ENCODE assay signal across 27 cellular contexts in the genomic region with DNA sequence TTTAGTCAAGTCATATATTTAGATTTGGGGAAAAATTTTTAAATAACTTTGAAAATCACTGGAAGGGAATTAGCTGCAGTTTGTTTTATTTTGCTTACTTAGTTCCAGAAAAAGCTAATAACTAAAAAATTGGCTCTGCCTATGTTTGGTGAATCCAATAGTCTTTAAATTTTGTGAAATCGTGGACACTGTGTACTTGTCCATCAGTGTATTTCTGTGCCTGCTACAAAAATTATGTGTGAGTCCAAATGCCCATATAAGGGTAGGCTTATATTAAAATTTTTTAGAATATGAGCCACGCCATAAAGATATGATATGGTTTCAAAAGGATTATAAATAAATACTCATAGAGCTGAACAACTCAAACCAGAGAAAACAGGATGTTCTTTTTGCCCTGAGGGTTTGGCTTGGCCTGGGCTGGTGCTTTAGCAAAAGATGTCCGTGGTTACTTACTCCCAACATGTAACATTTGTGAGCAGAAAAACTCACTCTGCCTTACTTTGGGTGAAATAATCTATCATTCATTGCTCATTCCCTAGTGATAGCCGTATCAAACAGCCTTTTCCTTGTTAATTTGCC.
DNase-seq lines count a peak whose midpoint lies in the region; ATAC-seq, FAIRE-seq and TF ChIP-seq lines count a peak whose summit lies in the region.
"Had no signal": no experiment of that assay in that cellular context is flagged by ENCODE, and none has a peak within 500 bp of the region (broad histone marks: within the 10 kb centered on the region; RNA-seq: fewer than 3 reads in every experiment).

No MANE protein-coding gene starts in this region.

- no peak overlapping the region for H3K4me2 ChIP-seq in hepatocyte
- H3K4me2 ChIP-seq: A549 had no signal

- H4K20me1 ChIP-seq in hepatocyte (ENCODE audit: insufficient read depth, poor library complexity, severe bottlenecking) = no peaks in the 10 kb centered on the region

- H3K4me1 ChIP-seq in RWPE2 (ENCODE audit: insufficient read depth, poor library complexity, severe bottlenecking) (no peaks in the 10 kb centered on the region), hepatocyte (ENCODE audit: insufficient read depth) (no peaks in the 10 kb centered on the region), vagina (no peaks in the 10 kb centered on the region)
- H3K4me1 ChIP-seq: A549, Caco-2 had no signal

- no peak overlapping the region for H3K4me3 ChIP-seq in RWPE2 (ENCODE audit: severe bottlenecking)
- no peak overlapping the region for H3K4me3 ChIP-seq in hepatocyte
- no peak overlapping the region for H3K4me3 ChIP-seq in vagina
- H3K4me3 ChIP-seq: A549, GM12878, SJCRH30 had no signal

- DNase-seq in HTR-8/SVneo (ENCODE audit: insufficient read length, low spot score) = no peak
- no peak for DNase-seq in RWPE2 (ENCODE audit: low spot score)
- DNase-seq in hepatocyte (ENCODE audit: low spot score) = no peak
- no peak for DNase-seq in vagina (ENCODE audit: extremely low spot score in 2 of 2)
- DNase-seq in posterior vena cava (ENCODE audit: low spot score) = no peak
- DNase-seq in erythroblast (lab: John Stamatoyannopoulos, UW) = no peak
- DNase-seq: C1 segment of cervical spinal cord; Caco-2; CD8-positive, alpha-beta T cell; GDM1; HCEC 1CT; IMR-90; KG1; NCI-H1092; NCI-H1417 treated with DMSO at 0.1 percent for 48 hours; NCI-H1694 treated with DMSO at 0.1 percent for 48 hours; NCI-H2081; NCI-H2227 treated with DMSO at 0.1 percent for 48 hours; NCI-H526 treated with DMSO at 0.1 percent for 48 hours; OCI-M1 had no signal

- intact Hi-C loops in vagina (cut with DNase I) = no loop called here
- intact Hi-C loops in posterior vena cava (cut with DNase I) = no loop called here

- 70% methylated on average over 4 of the region's 4 CpGs for WGBS in hepatocyte (ENCODE audit: low lambda C conversion rate, missing lambda C conversion rate)

- no peak for TF ChIP-seq CTCF in RWPE2 (IDR thresholded peaks at IDR 0.05; ENCODE audit: poor library complexity, severe bottlenecking)
- no peak for TF ChIP-seq CTCF in hepatocyte (IDR thresholded peaks at IDR 0.05; ENCODE audit: poor library complexity)
- TF ChIP-seq CTCF in vagina (IDR thresholded peaks at IDR 0.05) = no peak

- ATAC-seq in RWPE2 (ENCODE audit: low read depth) = peak; percentile 68
- no peak for ATAC-seq in GM18511 (IDR thresholded peaks at IDR 0.05; ENCODE audit: unreplicated experiment)
- ATAC-seq: A549; CD8-positive, alpha-beta T cell; GM12878; Right ventricle myocardium inferior; SK-N-SH treated with all-trans-retinoic acid at 6 μM for 48 hours had no signal

- H3K9me2 ChIP-seq in hepatocyte (replicated peaks; ENCODE audit: insufficient read depth) = no peaks in the 10 kb centered on the region

- H2AFZ ChIP-seq in hepatocyte = no peak overlapping the region

- H3K36me3 ChIP-seq in RWPE2 (ENCODE audit: low read depth) = no peaks in the 10 kb centered on the region
- H3K36me3 ChIP-seq in hepatocyte (replicated peaks; ENCODE audit: insufficient read depth, low read depth) = no peaks in the 10 kb centered on the region
- H3K36me3 ChIP-seq in vagina = no peaks in the 10 kb centered on the region
- H3K36me3 ChIP-seq: SJCRH30 had no signal

- TF ChIP-seq POLR2A in vagina (IDR thresholded peaks at IDR 0.05) (no peak), erythroblast (IDR thresholded peaks at IDR 0.05; ENCODE audit: low read length) (no peak)

- H3K79me2 ChIP-seq in hepatocyte = no peaks in the 10 kb centered on the region

- H3K27me3 ChIP-seq in RWPE2 (ENCODE audit: insufficient read depth, poor library complexity, severe bottlenecking) = peaks cover 3% of the 10 kb centered on the region
- no peaks in the 10 kb centered on the region for H3K27me3 ChIP-seq in hepatocyte
- H3K27me3 ChIP-seq in vagina = no peaks in the 10 kb centered on the region

- H3K9me3 ChIP-seq in RWPE2 (ENCODE audit: severe bottlenecking) (no peaks in the 10 kb centered on the region), hepatocyte (ENCODE audit: low read depth) (no peaks in the 10 kb centered on the region), vagina (no peaks in the 10 kb centered on the region)
- H3K9me3 ChIP-seq: A549, Caco-2 had no signal

- peak; percentile 40 for FAIRE-seq in HTR-8/SVneo (lab: Jason Lieb, UNC)
- FAIRE-seq: A549, GM12878, H1 had no signal

- H3K27ac ChIP-seq in RWPE2 (ENCODE audit: poor library complexity, severe bottlenecking) = no peak overlapping the region
- peak overlapping the region; percentile 71 for H3K27ac ChIP-seq in hepatocyte
- H3K27ac ChIP-seq in vagina = peak overlapping the region; percentile 13
- H3K27ac ChIP-seq: A549, SJCRH30 had no signal
